Comparison of ENCODE assay signal across 16 cellular contexts in genomic region chr4:62717144-62717543, GRCh38.
DNase-seq lines count a peak whose midpoint lies in the region; ATAC-seq lines count a peak whose summit lies in the region.
"Had no signal": no experiment of that assay in that cellular context is flagged by ENCODE, and none has a peak within 500 bp of the region (broad histone marks: within the 10 kb centered on the region; RNA-seq: fewer than 3 reads in every experiment).

No MANE protein-coding gene starts in this region.

- intact Hi-C loops in left colon (cut with DNase I, micrococcal nuclease), result no loop called here

- peak; percentile 7 for DNase-seq in DMS53 (lab: John Stamatoyannopoulos, UW)
- no peak for DNase-seq in DMS53 treated with DMSO at 0.1 percent for 48 hours (lab: John Stamatoyannopoulos, UW; ENCODE audit: unreplicated experiment)
- DNase-seq in SW480 (ENCODE audit: low spot score), result peak; percentile 0
- DNase-seq in left colon, result no peak
- no peak for DNase-seq in ecto neural progenitor cell (ENCODE audit: low spot score)
- DNase-seq: AML-193; CD4-positive, alpha-beta T cell; DMS79 treated with DMSO at 0.1 percent for 48 hours; GF-D8; GM23248; HCEC 1CT; HFFc6 had no signal

- ATAC-seq in left colon (peak; percentile 96), HG03039 (IDR thresholded peaks at IDR 0.05; ENCODE audit: unreplicated experiment) (no peak), GM19023 (IDR thresholded peaks at IDR 0.05; ENCODE audit: unreplicated experiment) (no peak)
- ATAC-seq: A549, HepG2 had no signal

Comparison
In these comparisons a context has a peak if more than half of its experiments do, and no peak if none do; other contexts are left out.
1. DNase-seq: peak in DMS53 (single experiment) and SW480 (single experiment); none in DMS53 treated with DMSO at 0.1 percent for 48 hours (single experiment), left colon (0 of 2) and ecto neural progenitor cell (single experiment).